ENCODE assay signal across 15 cellular contexts in the genomic region with DNA sequence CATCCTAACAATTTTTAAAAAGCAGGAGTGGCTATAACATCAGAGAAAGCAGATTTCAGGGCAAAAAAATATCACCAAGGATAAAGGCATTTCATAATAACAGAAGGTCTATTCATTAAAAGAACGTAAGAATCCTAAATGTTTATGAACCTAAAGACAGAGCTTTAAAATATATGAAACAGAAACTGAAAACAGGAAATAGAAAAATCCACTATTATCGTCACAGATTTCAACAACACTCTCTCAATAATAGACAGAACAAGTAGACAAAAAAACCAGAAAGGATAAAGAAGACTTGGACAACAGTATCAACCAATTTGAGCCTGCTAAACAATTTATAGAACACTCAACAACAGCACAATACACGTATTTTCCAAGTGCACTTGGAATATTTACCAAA.
DNase-seq lines count a peak whose midpoint lies in the region; ATAC-seq and TF ChIP-seq lines count a peak whose summit lies in the region.
"Had no signal": no experiment of that assay in that cellular context is flagged by ENCODE, and none has a peak within 500 bp of the region (broad histone marks: within the 10 kb centered on the region; RNA-seq: fewer than 3 reads in every experiment).

No MANE protein-coding gene starts in this region.

- H3K4ac ChIP-seq in mesendoderm (ENCODE audit: low read depth, low read length): no peak overlapping the region

- no peak overlapping the region for H2AFZ ChIP-seq in SU-DHL-6 (ENCODE audit: low read depth, low read length, severe bottlenecking)

- no peak overlapping the region for H2BK15ac ChIP-seq in mesendoderm (replicated peaks; ENCODE audit: low read depth)

- no peaks in the 10 kb centered on the region for H3K27me3 Mint-ChIP-seq in stimulated activated naive CD8-positive, alpha-beta T cell treated with anti-CD3 and anti-CD28 coated beads, Interleukin-15, Interleukin-2, amounts not matched to agents 100 ng/mL and 50 ng/mL, for 24 hours
- H3K27me3 Mint-ChIP-seq in effector memory CD8-positive, alpha-beta T cell: no peaks in the 10 kb centered on the region

- no CpG with 5 or more reads among the region's 3 CpGs for WGBS in mesendoderm (ENCODE audit: extremely low coverage, insufficient coverage, low lambda C conversion rate)

- H3K4me3 Mint-ChIP-seq in stimulated activated naive CD8-positive, alpha-beta T cell treated with anti-CD3 and anti-CD28 coated beads, Interleukin-15, Interleukin-2, amounts not matched to agents 100 ng/mL and 50 ng/mL, for 24 hours: peak overlapping the region; percentile 79
- peak overlapping the region; percentile 73 for H3K4me3 Mint-ChIP-seq in effector memory CD8-positive, alpha-beta T cell
- H3K4me3 Mint-ChIP-seq: mesothelial cell of epicardium had no signal

- intact Hi-C loops in left colon (cut with DNase I, micrococcal nuclease): no loop called here

- no peaks in the 10 kb centered on the region for H3K79me1 ChIP-seq in mesendoderm (ENCODE audit: low read length)

- peaks cover 72% of the 10 kb centered on the region for H3K36me3 Mint-ChIP-seq in stimulated activated naive CD8-positive, alpha-beta T cell treated with anti-CD3 and anti-CD28 coated beads, Interleukin-15, Interleukin-2, amounts not matched to agents 100 ng/mL and 50 ng/mL, for 24 hours (ENCODE audit: low read depth)
- H3K36me3 Mint-ChIP-seq in effector memory CD8-positive, alpha-beta T cell (ENCODE audit: insufficient read depth): peaks cover 80% of the 10 kb centered on the region

- no peak for ATAC-seq in stimulated activated naive CD8-positive, alpha-beta T cell treated with anti-CD3 and anti-CD28 coated beads, Interleukin-15, Interleukin-2, amounts not matched to agents 100 U/mL and 50 U/mL, for 24 hours
- peak; percentile 75 for ATAC-seq in effector memory CD8-positive, alpha-beta T cell (replicated peaks)
- ATAC-seq in GM18502 (IDR thresholded peaks at IDR 0.05; ENCODE audit: poor library complexity, unreplicated experiment) (no peak), left colon (no peak)
- ATAC-seq: K562 had no signal

- H3K4me2 ChIP-seq in SU-DHL-6 (ENCODE audit: low read depth, low read length, poor library complexity, severe bottlenecking) (peak overlapping the region; percentile 50), mesendoderm (ENCODE audit: low read length) (no peak overlapping the region)

- no peak overlapping the region for H3K4me3 ChIP-seq in SU-DHL-6 (ENCODE audit: insufficient read depth, low read length, poor library complexity, severe bottlenecking)
- no peak overlapping the region for H3K4me3 ChIP-seq in mesendoderm (ENCODE audit: low read length)
- H3K4me3 ChIP-seq: adrenal gland, coronary artery, K562 had no signal

- H4K5ac ChIP-seq in mesendoderm (ENCODE audit: low read length): no peak overlapping the region

- no peak overlapping the region for H4K8ac ChIP-seq in mesendoderm (ENCODE audit: low read depth, low read length)

- H3K4me1 Mint-ChIP-seq in stimulated activated naive CD8-positive, alpha-beta T cell treated with anti-CD3 and anti-CD28 coated beads, Interleukin-15, Interleukin-2, amounts not matched to agents 100 ng/mL and 50 ng/mL, for 24 hours (ENCODE audit: low read depth): peaks cover 47% of the 10 kb centered on the region
- H3K4me1 Mint-ChIP-seq in effector memory CD8-positive, alpha-beta T cell (ENCODE audit: low read depth in 2 of 2): peaks cover 24 to 48% of the 10 kb centered on the region in 2 donors
- H3K4me1 Mint-ChIP-seq: mesothelial cell of epicardium had no signal

- no peak overlapping the region for H3K9ac ChIP-seq in SU-DHL-6 (ENCODE audit: low read length)
- H3K9ac ChIP-seq in mesendoderm (ENCODE audit: low read length): no peak overlapping the region

- no peaks in the 10 kb centered on the region for H3K4me1 ChIP-seq in mesendoderm (ENCODE audit: control insufficient read depth, low read depth, low read length)
- H3K4me1 ChIP-seq: adrenal gland had no signal

- no peak overlapping the region for H3K18ac ChIP-seq in mesendoderm (ENCODE audit: low read length)

- H3K27ac ChIP-seq in SU-DHL-6 (ENCODE audit: low read depth, low read length) (peak overlapping the region; percentile 10; the same call in 1 of the 2 replicates), mesendoderm (ENCODE audit: low read depth, low read length) (no peak overlapping the region)
- H3K27ac ChIP-seq: coronary artery had no signal

- no peak overlapping the region for H3K56ac ChIP-seq in mesendoderm (ENCODE audit: low read length)

- H3K27me3 ChIP-seq in SU-DHL-6 (ENCODE audit: low read length) (no peaks in the 10 kb centered on the region), mesendoderm (ENCODE audit: insufficient read depth, low read length, poor library complexity) (no peaks in the 10 kb centered on the region)
- H3K27me3 ChIP-seq: adrenal gland had no signal

- H3K9me3 Mint-ChIP-seq in stimulated activated naive CD8-positive, alpha-beta T cell treated with anti-CD3 and anti-CD28 coated beads, Interleukin-15, Interleukin-2, amounts not matched to agents 100 ng/mL and 50 ng/mL, for 24 hours: no peaks in the 10 kb centered on the region
- no peaks in the 10 kb centered on the region for H3K9me3 Mint-ChIP-seq in effector memory CD8-positive, alpha-beta T cell
- H3K9me3 Mint-ChIP-seq: mesothelial cell of epicardium had no signal

- no peak for DNase-seq in stimulated activated naive CD8-positive, alpha-beta T cell treated with anti-CD3 and anti-CD28 coated beads, Interleukin-15, Interleukin-2, amounts not matched to agents 100 U/mL and 50 U/mL, for 24 hours
- no peak for DNase-seq in effector memory CD8-positive, alpha-beta T cell
- DNase-seq in D341Med (ENCODE audit: low spot score) (no peak), mesendoderm (no peak), left colon (no peak)
- DNase-seq: activated CD4-positive, alpha-beta T cell treated with anti-CD3 and anti-CD28 coated beads for 1 hour; adrenal gland; GDM1; NCI-H187 treated with DMSO at 0.1 percent for 48 hours had no signal

- no peaks in the 10 kb centered on the region for H3F3A ChIP-seq in SU-DHL-6 (ENCODE audit: insufficient read depth)

- no peaks in the 10 kb centered on the region for H3K9me2 ChIP-seq in SU-DHL-6 (replicated peaks; ENCODE audit: insufficient read depth, low read length)

- no peak for TF ChIP-seq CTCF in SU-DHL-6 (IDR thresholded peaks at IDR 0.05; ENCODE audit: insufficient read depth, low read length, poor library complexity, severe bottlenecking)

- no peak overlapping the region for H2AK5ac ChIP-seq in mesendoderm (ENCODE audit: low read length)

- no peak overlapping the region for H2BK120ac ChIP-seq in mesendoderm (ENCODE audit: low read depth, low read length)

- H3K9me3 ChIP-seq in SU-DHL-6 (ENCODE audit: insufficient read depth, low read length): no peaks in the 10 kb centered on the region
- H3K9me3 ChIP-seq: adrenal gland had no signal

- H3K79me2 ChIP-seq in SU-DHL-6 (ENCODE audit: insufficient read depth, low read length): no peaks in the 10 kb centered on the region
- H3K79me2 ChIP-seq in mesendoderm (ENCODE audit: control insufficient read depth, insufficient read depth, low read length): no peaks in the 10 kb centered on the region

- no peak overlapping the region for H3K23ac ChIP-seq in mesendoderm (ENCODE audit: low read length)

- H2BK5ac ChIP-seq in mesendoderm (ENCODE audit: low read length): no peak overlapping the region

- peak overlapping the region; percentile 92 for H3K27ac Mint-ChIP-seq in stimulated activated naive CD8-positive, alpha-beta T cell treated with anti-CD3 and anti-CD28 coated beads, Interleukin-15, Interleukin-2, amounts not matched to agents 100 ng/mL and 50 ng/mL, for 24 hours
- H3K27ac Mint-ChIP-seq in effector memory CD8-positive, alpha-beta T cell: peak overlapping the region; percentile 93 to 97
- H3K27ac Mint-ChIP-seq: mesothelial cell of epicardium had no signal

- H3K36me3 ChIP-seq in SU-DHL-6 (ENCODE audit: low read length) (peaks cover 6% of the 10 kb centered on the region; the same call in 1 of the 2 replicates), mesendoderm (ENCODE audit: control insufficient read depth, insufficient read depth, low read length) (no peaks in the 10 kb centered on the region)

- H4K20me1 ChIP-seq in SU-DHL-6 (ENCODE audit: low read depth, low read length): no peaks in the 10 kb centered on the region
